ENCODE assay signal across 8 cellular contexts in genomic region chr5:142748568-142749249, GRCh38. TPM values are rescaled to one million over a fixed set of nuclear protein-coding genes. Genes with fewer than 3 reads are reported as not detected.
DNase-seq lines count a peak whose midpoint lies in the region; ATAC-seq and TF ChIP-seq lines count a peak whose summit lies in the region.

No MANE protein-coding gene starts in this region.

- CTCF ChIA-PET in mammary epithelial cell (lab: Charles Lee; ENCODE audit: low non-redundant PET), result interaction anchor here (0.6 to 1.0 kb wide), 5 partner anchors 22 to 140 kb away, joined by 3 to 10 read pairs (median 6); no protein-coding TSS in a partner anchor

- H3K36me3 ChIP-seq in mammary epithelial cell (ENCODE audit: insufficient read depth, low read length) (no peaks in the 10 kb centered on the region), mucosa of descending colon (ENCODE audit: low read depth) (no peaks in the 10 kb centered on the region), tibial artery (no peaks in the 10 kb centered on the region)

- BruUV-seq in mammary epithelial cell (replicated peaks; lab: Mats Ljungman, UMichigan), result no TSS peak

- H3K27me3 ChIP-seq in mammary epithelial cell (ENCODE audit: insufficient read depth, low read length) (no peaks in the 10 kb centered on the region), tibial artery (no peaks in the 10 kb centered on the region)

- H4K20me1 ChIP-seq in mammary epithelial cell (ENCODE audit: insufficient read depth, low read length), result no peaks in the 10 kb centered on the region

- intact Hi-C loops in mammary epithelial cell (cut with micrococcal nuclease) (loop anchor here (1.0 kb wide), 6 partner anchors 21 to 167 kb away; no protein-coding TSS in a partner anchor), mucosa of descending colon (cut with DNase I, micrococcal nuclease) (no loop called here), tibial artery (cut with DNase I; ENCODE audit: low total_unique reads) (no loop called here)

- no peaks in the 10 kb centered on the region for H3K9me3 ChIP-seq in mammary epithelial cell (replicated peaks; ENCODE audit: insufficient read depth, low read length)
- H3K9me3 ChIP-seq in mucosa of descending colon, result no peaks in the 10 kb centered on the region
- H3K9me3 ChIP-seq in tibial artery, result no peaks in the 10 kb centered on the region

- WGBS in mammary epithelial cell (ENCODE audit: low coverage, missing lambda C conversion rate), result 61% methylated on average over 2 of the region's 2 CpGs

- dilution Hi-C loops in mammary epithelial cell (cut with HindIII; ENCODE audit: low sequenced_read_pairs), result no loop called here

- H3K27ac ChIP-seq in C4-2B, result no peak overlapping the region
- peak overlapping the region; percentile 28 for H3K27ac ChIP-seq in mammary epithelial cell (ENCODE audit: insufficient read depth, low read depth, low read length)
- no peak overlapping the region for H3K27ac ChIP-seq in tibial artery

- H3K4me1 ChIP-seq in mammary epithelial cell (ENCODE audit: insufficient read depth, low read length), result peaks cover 26% of the 10 kb centered on the region
- no peaks in the 10 kb centered on the region for H3K4me1 ChIP-seq in mucosa of descending colon (ENCODE audit: low read depth)
- peaks cover 0 to 61% (median 41%) of the 10 kb centered on the region in 4 donors for H3K4me1 ChIP-seq in tibial artery

- TF ChIP-seq CTCF in C4-2B (conservative IDR thresholded peaks at IDR 0.05) (peak; percentile 67), mammary epithelial cell (conservative IDR thresholded peaks at IDR 0.05 in 1 of 2, IDR thresholded peaks at IDR 0.05 in 1 of 2; ENCODE audit: extremely low read depth in 1 of 2, insufficient read depth in 1 of 2, low read depth in 1 of 2, low read length in 2 of 2) (peak; percentile 44 to 55), mucosa of descending colon (IDR thresholded peaks at IDR 0.05) (peak; percentile 44), tibial artery (IDR thresholded peaks at IDR 0.05) (peak; percentile 29 to 34)

- H3K9ac ChIP-seq in mammary epithelial cell (ENCODE audit: insufficient read depth, low read length), result no peak overlapping the region

- no peak overlapping the region for H3K4me3 ChIP-seq in mammary epithelial cell (replicated peaks in 1 of 3; ENCODE audit: insufficient read depth in 1 of 3, low read depth in 2 of 3, low read length in 3 of 3)
- H3K4me3 ChIP-seq in mucosa of descending colon, result no peak overlapping the region
- H3K4me3 ChIP-seq in tibial artery, result no peak overlapping the region

- no peak overlapping the region for H3K4me2 ChIP-seq in mammary epithelial cell (ENCODE audit: insufficient read depth, low read depth, low read length)

- in situ Hi-C loops in mammary epithelial cell (cut with MboI; ENCODE audit: low sequenced_read_pairs in 2 of 2), result no loop called here

- ATAC-seq in HG02798 (IDR thresholded peaks at IDR 0.05; ENCODE audit: poor library complexity, unreplicated experiment) (peak; percentile 48), mucosa of descending colon (peak; percentile 80), HG02571 (IDR thresholded peaks at IDR 0.05; ENCODE audit: unreplicated experiment) (no peak)

- H3K79me2 ChIP-seq in mammary epithelial cell (ENCODE audit: insufficient read depth, low read length), result no peaks in the 10 kb centered on the region

- peak; percentile 40 for DNase-seq in T-helper 9 cell
- DNase-seq in mammary epithelial cell, result peak; percentile 76
- DNase-seq in mucosa of descending colon, result peak in 2 of 3 donors; percentile 74 to 76
- no peak for DNase-seq in tibial artery
- DNase-seq in NCI-H2081 treated with DMSO at 0.1 percent for 48 hours (lab: John Stamatoyannopoulos, UW), result no peak

- peak overlapping the region; percentile 73 for H2AFZ ChIP-seq in mammary epithelial cell (ENCODE audit: low read depth, low read length)

RNA-seq across cellular contexts. Expression of gene ARHGAP26, which starts 21.5 kb away (rescaled TPM):
- total RNA-seq in mammary epithelial cell (10 to 100 TPM; 23.8 to 34.0 TPM), mucosa of descending colon (10 to 100 TPM; 52.9 to 96.0 (median 67.8) TPM)
- polyA plus RNA-seq in mammary epithelial cell, result 3.7 TPM
- polyA minus RNA-seq in mammary epithelial cell, result 5.2 TPM

Comparison
In these comparisons a context has a peak if more than half of its experiments do, and no peak if none do; other contexts are left out.
1. DNase-seq: peak in T-helper 9 cell (single experiment), mammary epithelial cell (single experiment) and mucosa of descending colon (2 of 3); none in tibial artery (0 of 2) and NCI-H2081 treated with DMSO at 0.1 percent for 48 hours (single experiment).
2. Peak in every context shown above with its lines, with median percentiles within 50 percentile points of each other: CTCF ChIP-seq.